18 cellular contexts compared by ENCODE assay signal in the genomic region with DNA sequence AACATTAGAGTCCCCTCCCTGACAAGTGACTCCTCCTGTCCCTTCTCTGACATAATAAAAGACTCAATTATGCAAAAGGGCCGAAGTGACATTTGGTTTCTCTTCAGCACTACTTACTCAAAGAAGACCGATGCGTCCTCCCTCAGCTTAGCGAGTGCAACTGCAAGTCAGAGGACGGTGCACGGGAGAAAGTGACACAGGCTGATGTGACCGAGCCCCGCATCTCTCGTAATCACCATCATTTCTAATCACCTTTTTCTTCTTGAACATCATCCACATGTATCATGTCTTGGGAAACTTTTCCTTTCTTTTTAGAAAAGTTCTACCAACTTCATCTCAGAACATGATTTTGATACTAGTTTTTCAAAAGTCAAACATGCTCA.
A peak's percentile ranks its signal among the peaks of the same experiment; 100 is the strongest.
DNase-seq lines count a peak whose midpoint lies in the region; ATAC-seq and TF ChIP-seq lines count a peak whose summit lies in the region.
"Had no signal": no experiment of that assay in that cellular context is flagged by ENCODE, and none has a peak within 500 bp of the region (broad histone marks: within the 10 kb centered on the region; RNA-seq: fewer than 3 reads in every experiment).

No MANE protein-coding gene starts in this region.

- H3K36me3 ChIP-seq in upper lobe of right lung, result no peaks in the 10 kb centered on the region

- no peak overlapping the region for H3K27ac ChIP-seq in upper lobe of right lung
- H3K27ac ChIP-seq: BLaER1 treated with 17β-estradiol and CSF1 and Interleukin-3, amounts not matched to agents 10 nM and 100 nM had no signal

- DNase-seq in ELF-1 (ENCODE audit: low read depth, low spot score) (peak; percentile 14), chondrocyte (ENCODE audit: low spot score) (peak; percentile 35), nephron progenitor cell (no peak), upper lobe of right lung (peak; percentile 6), NCI-H510A treated with DMSO at 0.1 percent for 48 hours (lab: John Stamatoyannopoulos, UW) (no peak), NCI-H187 (lab: John Stamatoyannopoulos, UW) (no peak)
- DNase-seq: CD8-positive, alpha-beta memory T cell; COR-L47; DMS 273 treated with DMSO at 0.1 percent for 48 hours; DMS53; DND-41; GDM1; HCEC 1CT; IMR-90 had no signal

- H3K27ac Mint-ChIP-seq in chondrocyte (ENCODE audit: unreplicated experiment) (no peak overlapping the region), nephron progenitor cell (peak overlapping the region; percentile 63)
- H3K27ac Mint-ChIP-seq: B cell; CD8-positive, alpha-beta memory T cell; GM23338 had no signal

- H3K9me3 Mint-ChIP-seq in chondrocyte (ENCODE audit: low read depth) (peaks cover 53% of the 10 kb centered on the region), nephron progenitor cell (peaks cover 22% of the 10 kb centered on the region)

- H3K4me1 ChIP-seq in upper lobe of right lung, result no peaks in the 10 kb centered on the region

- peaks cover 6% of the 10 kb centered on the region for H3K36me3 Mint-ChIP-seq in chondrocyte (ENCODE audit: low read depth)
- peaks cover 6% of the 10 kb centered on the region for H3K36me3 Mint-ChIP-seq in nephron progenitor cell (ENCODE audit: low read depth)

- TF ChIP-seq CTCF in chondrocyte (IDR thresholded peaks at IDR 0.05) (no peak), nephron progenitor cell (IDR thresholded peaks at IDR 0.05) (no peak), upper lobe of right lung (IDR thresholded peaks at IDR 0.05) (no peak)

- H3K4me3 Mint-ChIP-seq in chondrocyte (ENCODE audit: unreplicated experiment) (no peak overlapping the region), nephron progenitor cell (peak overlapping the region; percentile 72)
- H3K4me3 Mint-ChIP-seq: B cell; CD8-positive, alpha-beta memory T cell; GM23338 had no signal

- no peaks in the 10 kb centered on the region for H3K4me1 Mint-ChIP-seq in chondrocyte (ENCODE audit: low read depth)
- peaks cover 21% of the 10 kb centered on the region for H3K4me1 Mint-ChIP-seq in nephron progenitor cell
- H3K4me1 Mint-ChIP-seq: B cell; CD8-positive, alpha-beta memory T cell; GM23338 had no signal

- no peaks in the 10 kb centered on the region for H3K9me3 ChIP-seq in upper lobe of right lung

- peaks cover 2% of the 10 kb centered on the region for H3K27me3 Mint-ChIP-seq in chondrocyte (ENCODE audit: low read depth)
- H3K27me3 Mint-ChIP-seq in nephron progenitor cell (ENCODE audit: low read depth, poor library complexity), result peaks cover 59% of the 10 kb centered on the region
- H3K27me3 Mint-ChIP-seq: B cell had no signal

- peaks cover 10% of the 10 kb centered on the region for H3K27me3 ChIP-seq in upper lobe of right lung
- H3K27me3 ChIP-seq: BLaER1 treated with 17β-estradiol and CSF1 and Interleukin-3, amounts not matched to agents 10 nM and 100 nM had no signal

- no peak for ATAC-seq in upper lobe of right lung
- ATAC-seq in HG02938 (IDR thresholded peaks at IDR 0.05; ENCODE audit: unreplicated experiment), result no peak
- ATAC-seq: GM23338 had no signal

- no peak overlapping the region for H3K4me3 ChIP-seq in upper lobe of right lung
- H3K4me3 ChIP-seq: BLaER1 treated with 17β-estradiol and CSF1 and Interleukin-3, amounts not matched to agents 10 nM and 100 nM; GM23338 had no signal

- intact Hi-C loops in upper lobe of right lung (cut with DNase I), result no loop called here

Comparison
In these comparisons a context has a peak if more than half of its experiments do, and no peak if none do; other contexts are left out.
1. DNase-seq: peak in ELF-1 (single experiment), chondrocyte (single experiment) and upper lobe of right lung (single experiment); none in nephron progenitor cell (single experiment), NCI-H510A treated with DMSO at 0.1 percent for 48 hours (single experiment) and NCI-H187 (0 of 2).